ENCODE assay signal across 24 cellular contexts in the genomic region with DNA sequence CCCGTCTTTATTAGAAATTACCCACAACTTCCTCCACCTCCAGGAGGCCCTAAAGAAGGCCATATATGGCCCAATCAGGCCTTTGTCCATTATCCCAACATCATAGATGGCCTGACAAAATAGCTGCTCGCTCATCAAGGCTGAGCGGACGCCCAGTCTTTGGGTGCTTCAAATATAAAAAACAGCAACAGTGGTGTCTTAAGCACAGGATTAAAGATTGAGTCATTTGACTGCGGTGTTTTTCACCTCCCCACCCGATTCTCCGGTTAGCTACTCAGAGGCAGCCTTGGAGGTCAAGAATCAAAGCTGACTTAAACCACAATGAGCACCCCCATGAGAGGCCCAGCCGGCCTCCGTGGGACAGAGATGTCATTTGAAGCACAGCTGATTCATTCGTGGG.
"Had no signal": no experiment of that assay in that cellular context is flagged by ENCODE, and none has a peak within 500 bp of the region (broad histone marks: within the 10 kb centered on the region; RNA-seq: fewer than 3 reads in every experiment).

No MANE protein-coding gene starts in this region.

- H3K27me3 ChIP-seq: esophagus squamous epithelium, heart right ventricle, neutrophil, pancreas, stomach, thyroid gland had no signal

- DNase-seq: dermis blood vessel endothelial cell; effector memory CD4-positive, alpha-beta T cell; erythroblast; esophagus squamous epithelium; foreskin melanocyte; glutamatergic neuron; heart right ventricle; hippocampal formation; left ventricle myocardium superior; lower lobe of right lung; natural killer cell; pancreas; right cardiac atrium; small intestine; stimulated activated CD4-positive, alpha-beta T cell treated with anti-CD3 and anti-CD28 coated beads, Interleukin-12 subunit alpha, Interleukin-12 subunit beta, amount 100 ng/mL, for 4 hours; stimulated activated CD4-positive, alpha-beta T cell treated with anti-CD3 and anti-CD28 coated beads, Interleukin-1b, Interleukin-23, amount 100 ng/mL, for 48 hours; stimulated activated CD4-positive, alpha-beta T cell treated with anti-CD3 and anti-CD28 coated beads, Interleukin-4, amount 100 ng/mL, for 1 hour; stimulated activated CD8-positive, alpha-beta memory T cell treated with anti-CD3 and anti-CD28 coated beads, Interleukin-4, amount 100 ng/mL, for 48 hours; stimulated activated naive CD4-positive, alpha-beta T cell; stomach; thyroid gland; trophoblast cell had no signal

- H3K9me3 ChIP-seq: esophagus squamous epithelium, heart right ventricle, lower lobe of right lung, neutrophil, pancreas, stomach, thyroid gland had no signal

- H3K9me3 Mint-ChIP-seq: natural killer cell had no signal

- H3K4me3 ChIP-seq: coronary artery, esophagus squamous epithelium, heart right ventricle, lower lobe of right lung, pancreas, stomach, thyroid gland had no signal

- H3K27ac Mint-ChIP-seq: natural killer cell had no signal

- ATAC-seq: left ventricle myocardium superior, lower lobe of right lung, natural killer cell, pancreas, right cardiac atrium had no signal

- H3K4me1 Mint-ChIP-seq: natural killer cell had no signal

- H3K4me3 Mint-ChIP-seq: natural killer cell had no signal

- H3K36me3 Mint-ChIP-seq: natural killer cell had no signal

- H3K4me1 ChIP-seq: esophagus squamous epithelium, lower lobe of right lung, pancreas, thyroid gland had no signal

- H3K27ac ChIP-seq: coronary artery, esophagus squamous epithelium, heart right ventricle, lower lobe of right lung, neutrophil, pancreas, stomach, thyroid gland had no signal

- H3K36me3 ChIP-seq: esophagus squamous epithelium, lower lobe of right lung, neutrophil, pancreas, thyroid gland had no signal
